In genomic region chr6:11386323-11386722, GRCh38 we compare ENCODE assay signal across 1 cellular context.
TF ChIP-seq lines count a peak whose summit lies in the region.

No MANE protein-coding gene starts in this region.

TF ChIP-seq in GM12878, 131 proteins besides CTCF, POLR2A, EP300 and RAD21 (continued from another document and continues in another):
- TF ChIP-seq NKRF (conservative IDR thresholded peaks at IDR 0.05) (no peak), POLR2AphosphoS2 (IDR thresholded peaks at IDR 0.05; ENCODE audit: low read depth, low read length) (no peak), PBX3 (IDR thresholded peaks at IDR 0.05; ENCODE audit: insufficient replicate concordance, low read depth, low read length) (no peak), CHD2 (IDR thresholded peaks at IDR 0.05; ENCODE audit: borderline replicate concordance, low read depth, low read length) (peak; percentile 47; the same call in 1 of the 2 replicates), MEF2B (IDR thresholded peaks at IDR 0.05; ENCODE audit: partially characterized antibody, poor library complexity, severe bottlenecking) (peak; percentile 60), GABPA (IDR thresholded peaks at IDR 0.05; ENCODE audit: low read depth) (peak; percentile 39; the same call in 1 of the 2 replicates), SRF (IDR thresholded peaks at IDR 0.05; ENCODE audit: low read depth in 2 of 2, low read length in 2 of 2) (no peak), RELB (IDR thresholded peaks at IDR 0.05; ENCODE audit: low read depth) (peak; percentile 80), RAD51 (IDR thresholded peaks at IDR 0.05) (peak; percentile 52), PAX5 (IDR thresholded peaks at IDR 0.05; ENCODE audit: borderline replicate concordance, low read depth, low read length) (peak; percentile 88; the same call in 1 of the 2 replicates), USF1 (IDR thresholded peaks at IDR 0.05; ENCODE audit: borderline replicate concordance, extremely low read length, insufficient read depth, low read depth, low read length) (no peak), TCF7 (IDR thresholded peaks at IDR 0.05; ENCODE audit: borderline replicate concordance) (no peak), TCF3 (IDR thresholded peaks at IDR 0.05; ENCODE audit: borderline replicate concordance, insufficient read depth, low read depth, low read length) (peak; percentile 79), HDAC6 (IDR thresholded peaks at IDR 0.05; ENCODE audit: unreplicated experiment) (no peak), TBL1XR1 (IDR thresholded peaks at IDR 0.05; ENCODE audit: low read depth, low read length) (0 out of 2 replicates have a peak, but pooled peaks have one; percentile 77), ZZZ3 (IDR thresholded peaks at IDR 0.05; ENCODE audit: control insufficient read depth, insufficient read length, low read depth) (no peak), BRCA1 (IDR thresholded peaks at IDR 0.05; ENCODE audit: low read depth, low read length) (no peak), PML (IDR thresholded peaks at IDR 0.05; ENCODE audit: low read length) (peak; percentile 67), TCF12 (IDR thresholded peaks at IDR 0.05; ENCODE audit: low read depth, low read length) (peak; percentile 68), NFIC (IDR thresholded peaks at IDR 0.05; ENCODE audit: low read depth, low read length) (peak; percentile 93), CREB1 (IDR thresholded peaks at IDR 0.05; ENCODE audit: low read depth) (0 out of 2 replicates have a peak, but pooled peaks have one; percentile 41), BCL11A (IDR thresholded peaks at IDR 0.05; ENCODE audit: low read depth, low read length) (peak; percentile 76), MTA2 (IDR thresholded peaks at IDR 0.05; ENCODE audit: low read depth) (peak; percentile 65), SUZ12 (IDR thresholded peaks at IDR 0.05; ENCODE audit: unreplicated experiment) (no peak), FOS (IDR thresholded peaks at IDR 0.05; ENCODE audit: borderline replicate concordance, extremely low read depth, insufficient read length) (no peak), ZNF217 (IDR thresholded peaks at IDR 0.05) (0 out of 2 replicates have a peak, but pooled peaks have one; percentile 11), IKZF2 (IDR thresholded peaks at IDR 0.05) (peak; percentile 88 to 94), YBX1 (IDR thresholded peaks at IDR 0.05) (no peak), MYB (IDR thresholded peaks at IDR 0.05; ENCODE audit: borderline replicate concordance, low read depth, low read length) (peak; percentile 94), USF2 (IDR thresholded peaks at IDR 0.05; ENCODE audit: borderline replicate concordance, low read depth, low read length) (no peak), CEBPB (IDR thresholded peaks at IDR 0.05; ENCODE audit: borderline replicate concordance in 1 of 2, low read depth in 2 of 2, low read length in 2 of 2) (peak in 1 of 2 experiments; percentile 90; a peak in 2 of 4 replicates), BHLHE40 (IDR thresholded peaks at IDR 0.05; ENCODE audit: borderline replicate concordance in 1 of 2, low read depth in 2 of 2, low read length in 1 of 2) (peak; percentile 96 to 98), JUNB (IDR thresholded peaks at IDR 0.05) (peak; percentile 42), ZNF207 (IDR thresholded peaks at IDR 0.05; ENCODE audit: borderline replicate concordance) (no peak), NRF1 (conservative IDR thresholded peaks at IDR 0.05; ENCODE audit: low read depth, low read length) (no peak), ZSCAN29 (IDR thresholded peaks at IDR 0.05) (no peak), BACH1 (IDR thresholded peaks at IDR 0.05; ENCODE audit: borderline replicate concordance) (no peak; the same call in 1 of the 2 replicates), GATAD2B (conservative IDR thresholded peaks at IDR 0.05; ENCODE audit: low read depth) (peak; percentile 45; the same call in 1 of the 2 replicates), NR2C1 (IDR thresholded peaks at IDR 0.05) (no peak), SP1 (IDR thresholded peaks at IDR 0.05; ENCODE audit: low read depth, low read length) (peak; percentile 26), BMI1 (IDR thresholded peaks at IDR 0.05; ENCODE audit: borderline replicate concordance) (no peak), WRNIP1 (IDR thresholded peaks at IDR 0.05; ENCODE audit: borderline replicate concordance, low read depth, low read length) (no peak), SREBF1 (IDR thresholded peaks at IDR 0.05; ENCODE audit: low read length) (no peak), TAF1 (IDR thresholded peaks at IDR 0.05; ENCODE audit: borderline replicate concordance, low read depth, low read length) (no peak), CBX5 (IDR thresholded peaks at IDR 0.05; ENCODE audit: low read depth) (peak; percentile 87; the same call in 1 of the 2 replicates), ASH2L (IDR thresholded peaks at IDR 0.05; ENCODE audit: borderline replicate concordance, low read depth) (no peak), JUND (IDR thresholded peaks at IDR 0.05; ENCODE audit: low read depth, low read length) (no peak), CHD4 (IDR thresholded peaks at IDR 0.05) (no peak), ATF3 (IDR thresholded peaks at IDR 0.05; ENCODE audit: borderline replicate concordance, extremely low read depth, low read depth, low read length) (no peak), IRF4 (IDR thresholded peaks at IDR 0.05; ENCODE audit: low read depth, low read length) (peak; percentile 94), RBBP5 (conservative IDR thresholded peaks at IDR 0.05) (no peak)
- TF ChIP-seq, protein P1, sequence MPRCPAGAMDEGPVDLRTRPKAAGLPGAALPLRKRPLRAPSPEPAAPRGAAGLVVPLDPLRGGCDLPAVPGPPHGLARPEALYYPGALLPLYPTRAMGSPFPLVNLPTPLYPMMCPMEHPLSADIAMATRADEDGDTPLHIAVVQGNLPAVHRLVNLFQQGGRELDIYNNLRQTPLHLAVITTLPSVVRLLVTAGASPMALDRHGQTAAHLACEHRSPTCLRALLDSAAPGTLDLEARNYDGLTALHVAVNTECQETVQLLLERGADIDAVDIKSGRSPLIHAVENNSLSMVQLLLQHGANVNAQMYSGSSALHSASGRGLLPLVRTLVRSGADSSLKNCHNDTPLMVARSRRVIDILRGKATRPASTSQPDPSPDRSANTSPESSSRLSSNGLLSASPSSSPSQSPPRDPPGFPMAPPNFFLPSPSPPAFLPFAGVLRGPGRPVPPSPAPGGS (IDR thresholded peaks at IDR 0.05; ENCODE audit: borderline replicate concordance, insufficient read depth, low read depth, low read length, poor library complexity, severe bottlenecking): peak; percentile 56
- TF ChIP-seq, protein P2, sequence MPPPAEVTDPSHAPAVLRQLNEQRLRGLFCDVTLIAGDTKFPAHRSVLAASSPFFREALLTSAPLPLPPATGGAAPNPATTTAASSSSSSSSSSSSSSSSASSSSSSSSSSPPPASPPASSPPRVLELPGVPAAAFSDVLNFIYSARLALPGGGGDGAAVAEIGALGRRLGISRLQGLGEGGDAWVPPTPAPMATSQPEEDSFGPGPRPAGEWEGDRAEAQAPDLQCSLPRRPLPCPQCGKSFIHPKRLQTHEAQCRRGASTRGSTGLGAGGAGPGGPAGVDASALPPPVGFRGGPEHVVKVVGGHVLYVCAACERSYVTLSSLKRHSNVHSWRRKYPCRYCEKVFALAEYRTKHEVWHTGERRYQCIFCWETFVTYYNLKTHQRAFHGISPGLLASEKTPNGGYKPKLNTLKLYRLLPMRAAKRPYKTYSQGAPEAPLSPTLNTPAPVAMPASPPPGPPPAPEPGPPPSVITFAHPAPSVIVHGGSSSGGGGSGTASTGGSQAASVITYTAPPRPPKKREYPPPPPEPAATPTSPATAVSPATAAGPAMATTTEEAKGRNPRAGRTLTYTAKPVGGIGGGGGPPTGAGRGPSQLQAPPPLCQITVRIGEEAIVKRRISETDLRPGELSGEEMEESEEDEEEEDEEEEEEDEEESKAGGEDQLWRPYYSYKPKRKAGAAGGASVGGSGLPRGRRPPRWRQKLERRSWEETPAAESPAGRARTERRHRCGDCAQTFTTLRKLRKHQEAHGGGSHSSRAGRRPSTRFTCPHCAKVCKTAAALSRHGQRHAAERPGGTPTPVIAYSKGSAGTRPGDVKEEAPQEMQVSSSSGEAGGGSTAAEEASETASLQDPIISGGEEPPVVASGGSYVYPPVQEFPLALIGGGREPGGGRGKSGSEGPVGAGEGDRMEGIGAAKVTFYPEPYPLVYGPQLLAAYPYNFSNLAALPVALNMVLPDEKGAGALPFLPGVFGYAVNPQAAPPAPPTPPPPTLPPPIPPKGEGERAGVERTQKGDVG (CRISPR knock-in tag; IDR thresholded peaks at IDR 0.05): no peak
- TF ChIP-seq, protein P3, sequence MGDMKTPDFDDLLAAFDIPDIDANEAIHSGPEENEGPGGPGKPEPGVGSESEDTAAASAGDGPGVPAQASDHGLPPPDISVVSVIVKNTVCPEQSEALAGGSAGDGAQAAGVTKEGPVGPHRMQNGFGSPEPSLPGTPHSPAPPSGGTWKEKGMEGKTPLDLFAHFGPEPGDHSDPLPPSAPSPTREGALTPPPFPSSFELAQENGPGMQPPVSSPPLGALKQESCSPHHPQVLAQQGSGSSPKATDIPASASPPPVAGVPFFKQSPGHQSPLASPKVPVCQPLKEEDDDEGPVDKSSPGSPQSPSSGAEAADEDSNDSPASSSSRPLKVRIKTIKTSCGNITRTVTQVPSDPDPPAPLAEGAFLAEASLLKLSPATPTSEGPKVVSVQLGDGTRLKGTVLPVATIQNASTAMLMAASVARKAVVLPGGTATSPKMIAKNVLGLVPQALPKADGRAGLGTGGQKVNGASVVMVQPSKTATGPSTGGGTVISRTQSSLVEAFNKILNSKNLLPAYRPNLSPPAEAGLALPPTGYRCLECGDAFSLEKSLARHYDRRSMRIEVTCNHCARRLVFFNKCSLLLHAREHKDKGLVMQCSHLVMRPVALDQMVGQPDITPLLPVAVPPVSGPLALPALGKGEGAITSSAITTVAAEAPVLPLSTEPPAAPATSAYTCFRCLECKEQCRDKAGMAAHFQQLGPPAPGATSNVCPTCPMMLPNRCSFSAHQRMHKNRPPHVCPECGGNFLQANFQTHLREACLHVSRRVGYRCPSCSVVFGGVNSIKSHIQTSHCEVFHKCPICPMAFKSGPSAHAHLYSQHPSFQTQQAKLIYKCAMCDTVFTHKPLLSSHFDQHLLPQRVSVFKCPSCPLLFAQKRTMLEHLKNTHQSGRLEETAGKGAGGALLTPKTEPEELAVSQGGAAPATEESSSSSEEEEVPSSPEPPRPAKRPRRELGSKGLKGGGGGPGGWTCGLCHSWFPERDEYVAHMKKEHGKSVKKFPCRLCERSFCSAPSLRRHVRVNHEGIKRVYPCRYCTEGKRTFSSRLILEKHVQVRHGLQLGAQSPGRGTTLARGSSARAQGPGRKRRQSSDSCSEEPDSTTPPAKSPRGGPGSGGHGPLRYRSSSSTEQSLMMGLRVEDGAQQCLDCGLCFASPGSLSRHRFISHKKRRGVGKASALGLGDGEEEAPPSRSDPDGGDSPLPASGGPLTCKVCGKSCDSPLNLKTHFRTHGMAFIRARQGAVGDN (IDR thresholded peaks at IDR 0.05): peak; percentile 70; the same call in 1 of the 2 replicates
